ENCODE assay signal across 19 cellular contexts in genomic region chr2:236120006-236120740, GRCh38. TPM values are rescaled to one million over a fixed set of nuclear protein-coding genes. Genes with fewer than 3 reads are reported as not detected.
DNase-seq lines count a peak whose midpoint lies in the region; ATAC-seq and TF ChIP-seq lines count a peak whose summit lies in the region.
"Had no signal": no experiment of that assay in that cellular context is flagged by ENCODE, and none has a peak within 500 bp of the region (broad histone marks: within the 10 kb centered on the region; RNA-seq: fewer than 3 reads in every experiment).

No MANE protein-coding gene starts in this region.

- no peak for ATAC-seq in left ventricle myocardium superior
- ATAC-seq in stimulated activated naive CD8-positive, alpha-beta T cell treated with anti-CD3 and anti-CD28 coated beads, Interleukin-15, amount 100 ng/mL, for 72 hours = no peak
- no peak for ATAC-seq in stimulated activated naive CD8-positive, alpha-beta T cell treated with anti-CD3 and anti-CD28 coated beads, Interleukin-15, Interleukin-2, amounts not matched to agents 100 U/mL and 50 U/mL, for 24 hours
- ATAC-seq in GM18511 (IDR thresholded peaks at IDR 0.05; ENCODE audit: unreplicated experiment) = no peak
- no peak for ATAC-seq in GM18873 (IDR thresholded peaks at IDR 0.05; ENCODE audit: low FRiP score, unreplicated experiment)
- ATAC-seq: K562 had no signal

- no peak overlapping the region for H3K4me3 ChIP-seq in left ventricle myocardium inferior
- H3K4me3 ChIP-seq: BLaER1 treated with 17β-estradiol and CSF1 and Interleukin-3, amounts not matched to agents 10 nM and 100 nM; K562; SJSA1 had no signal

- no peaks in the 10 kb centered on the region for H3K4me1 ChIP-seq in left ventricle myocardium inferior

- H3K27ac ChIP-seq in left ventricle myocardium inferior (replicated peaks) = no peak overlapping the region
- H3K27ac ChIP-seq: BLaER1 treated with 17β-estradiol and CSF1 and Interleukin-3, amounts not matched to agents 10 nM and 100 nM; SJSA1 had no signal

- no peaks in the 10 kb centered on the region for H3K9me3 Mint-ChIP-seq in stimulated activated naive CD8-positive, alpha-beta T cell treated with anti-CD3 and anti-CD28 coated beads, Interleukin-15, amount 100 ng/mL, for 72 hours
- H3K9me3 Mint-ChIP-seq: CD8-positive, alpha-beta memory T cell had no signal

- DNase-seq in left ventricle myocardium superior = peak; percentile 8
- no peak for DNase-seq in left ventricle myocardium inferior
- peak; percentile 68 for DNase-seq in NCI-H510A (lab: John Stamatoyannopoulos, UW)
- peak; percentile 8 for DNase-seq in astrocyte of the hippocampus (ENCODE audit: low read depth, low spot score)
- DNase-seq in stimulated activated naive CD8-positive, alpha-beta T cell treated with anti-CD3 and anti-CD28 coated beads, Interleukin-15, amount 100 ng/mL, for 72 hours = no peak
- DNase-seq in stimulated activated naive CD8-positive, alpha-beta T cell treated with anti-CD3 and anti-CD28 coated beads, Interleukin-15, Interleukin-2, amounts not matched to agents 100 U/mL and 50 U/mL, for 24 hours = no peak
- DNase-seq: CD8-positive, alpha-beta memory T cell; EL; NCI-H1436; NCI-H2081 treated with DMSO at 0.1 percent for 48 hours; NCI-H345; NCI-H69; OCI-M1; RPMI8226 had no signal

- no peak overlapping the region for H3K4me3 Mint-ChIP-seq in stimulated activated naive CD8-positive, alpha-beta T cell treated with anti-CD3 and anti-CD28 coated beads, Interleukin-15, amount 100 ng/mL, for 72 hours
- H3K4me3 Mint-ChIP-seq: CD8-positive, alpha-beta memory T cell had no signal

- no peak for TF ChIP-seq CTCF in left ventricle myocardium inferior (IDR thresholded peaks at IDR 0.05; ENCODE audit: borderline replicate concordance)

- H3K36me3 ChIP-seq in left ventricle myocardium inferior = peaks cover 40% of the 10 kb centered on the region

- H3K27me3 ChIP-seq in left ventricle myocardium inferior (ENCODE audit: low read depth) = no peaks in the 10 kb centered on the region
- H3K27me3 ChIP-seq: BLaER1 treated with 17β-estradiol and CSF1 and Interleukin-3, amounts not matched to agents 10 nM and 100 nM; SJSA1 had no signal

- intact Hi-C loops in left ventricle myocardium superior (cut with micrococcal nuclease) = no loop called here
- intact Hi-C loops in left ventricle myocardium inferior (cut with micrococcal nuclease) = no loop called here

- peaks cover 44% of the 10 kb centered on the region for H3K27me3 Mint-ChIP-seq in stimulated activated naive CD8-positive, alpha-beta T cell treated with anti-CD3 and anti-CD28 coated beads, Interleukin-15, amount 100 ng/mL, for 72 hours

- no peaks in the 10 kb centered on the region for H3K9me3 ChIP-seq in left ventricle myocardium inferior (replicated peaks)
- H3K9me3 ChIP-seq: BLaER1 treated with 17β-estradiol and CSF1 and Interleukin-3, amounts not matched to agents 10 nM and 100 nM; SJSA1 had no signal

- H3K4me1 Mint-ChIP-seq in stimulated activated naive CD8-positive, alpha-beta T cell treated with anti-CD3 and anti-CD28 coated beads, Interleukin-15, amount 100 ng/mL, for 72 hours = no peaks in the 10 kb centered on the region
- H3K4me1 Mint-ChIP-seq: CD8-positive, alpha-beta memory T cell had no signal

- peak overlapping the region in 1 of 2 donors; percentile 40 for H3K27ac Mint-ChIP-seq in stimulated activated naive CD8-positive, alpha-beta T cell treated with anti-CD3 and anti-CD28 coated beads, Interleukin-15, amount 100 ng/mL, for 72 hours
- H3K27ac Mint-ChIP-seq: CD8-positive, alpha-beta memory T cell had no signal

RNA-seq across cellular contexts. Expression of gene GBX2, which starts 48.0 kb away (rescaled TPM):
- total RNA-seq in left ventricle myocardium superior = not detected
- total RNA-seq in left ventricle myocardium inferior = not detected
- total RNA-seq: CD8-positive, alpha-beta memory T cell had no signal

Comparison
In these comparisons a context has a peak if more than half of its experiments do, and no peak if none do; other contexts are left out.
1. DNase-seq: peak in left ventricle myocardium superior (single experiment), NCI-H510A (single experiment) and astrocyte of the hippocampus (single experiment); none in left ventricle myocardium inferior (single experiment), stimulated activated naive CD8-positive, alpha-beta T cell treated with anti-CD3 and anti-CD28 coated beads, Interleukin-15, amount 100 ng/mL, for 72 hours (0 of 2) and stimulated activated naive CD8-positive, alpha-beta T cell treated with anti-CD3 and anti-CD28 coated beads, Interleukin-15, Interleukin-2, amounts not matched to agents 100 U/mL and 50 U/mL, for 24 hours (single experiment).